Comparison of ENCODE assay signal across 26 cellular contexts in the genomic region with DNA sequence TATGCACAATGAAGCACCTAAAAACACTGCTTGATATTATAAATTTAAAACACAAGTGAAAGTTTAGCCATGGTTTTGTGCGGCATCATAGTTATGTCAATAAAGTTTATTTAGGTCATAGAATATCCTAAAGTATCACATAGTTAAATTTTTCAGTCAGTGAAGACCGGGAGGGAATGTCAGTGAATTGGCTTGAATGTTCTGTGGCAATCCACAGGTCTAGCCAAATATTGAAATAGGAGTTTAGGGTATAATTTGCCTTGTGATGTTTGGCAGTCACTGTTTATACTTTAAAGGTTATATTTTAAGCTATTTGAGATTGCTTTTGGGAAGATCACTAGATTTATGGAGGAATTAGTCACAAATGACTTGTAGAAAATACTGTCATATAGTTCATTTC.
"Had no signal": no experiment of that assay in that cellular context is flagged by ENCODE, and none has a peak within 500 bp of the region (broad histone marks: within the 10 kb centered on the region; RNA-seq: fewer than 3 reads in every experiment).

No MANE protein-coding gene starts in this region.

- H3K36me3 ChIP-seq: brain microvascular endothelial cell had no signal

- H3K4me1 Mint-ChIP-seq: activated naive CD8-positive, alpha-beta T cell treated with anti-CD3 and anti-CD28 coated beads, Interleukin-2, amount 50 U/mL, for 24 hours had no signal

- H3K4me3 ChIP-seq: cardiac muscle cell had no signal

- H3K27ac ChIP-seq: brain microvascular endothelial cell, cardiac muscle cell had no signal

- H3K27me3 ChIP-seq: brain microvascular endothelial cell, cardiac muscle cell had no signal

- ATAC-seq: activated CD8-positive, alpha-beta T cell treated with anti-CD3 and anti-CD28 coated beads, Interleukin-2, amount 10 ng/mL, durations not matched to agents 7 days and 5 days; activated naive CD4-positive, alpha-beta T cell treated with anti-CD3 and anti-CD28 coated beads, Interleukin-2, amount 50 U/mL, for 72 hours; activated naive CD8-positive, alpha-beta T cell treated with anti-CD3 and anti-CD28 coated beads, Interleukin-2, amount 50 U/mL, for 24 hours; T-helper 17 cell; WTC11 had no signal

- H3K27ac Mint-ChIP-seq: activated CD8-positive, alpha-beta T cell treated with anti-CD3 and anti-CD28 coated beads, Interleukin-2, amount 10 ng/mL, durations not matched to agents 7 days and 5 days; activated naive CD4-positive, alpha-beta T cell treated with anti-CD3 and anti-CD28 coated beads, Interleukin-2, amount 50 U/mL, for 72 hours; activated naive CD8-positive, alpha-beta T cell treated with anti-CD3 and anti-CD28 coated beads, Interleukin-2, amount 50 U/mL, for 24 hours; T-helper 17 cell; WTC11 had no signal

- H3K4me3 Mint-ChIP-seq: activated CD8-positive, alpha-beta T cell treated with anti-CD3 and anti-CD28 coated beads, Interleukin-2, amount 10 ng/mL, durations not matched to agents 7 days and 5 days; activated naive CD8-positive, alpha-beta T cell treated with anti-CD3 and anti-CD28 coated beads, Interleukin-2, amount 50 U/mL, for 24 hours; T-helper 17 cell; WTC11 had no signal

- H3K9me3 Mint-ChIP-seq: activated naive CD4-positive, alpha-beta T cell treated with anti-CD3 and anti-CD28 coated beads, Interleukin-2, amount 50 U/mL, for 72 hours; activated naive CD8-positive, alpha-beta T cell treated with anti-CD3 and anti-CD28 coated beads, Interleukin-2, amount 50 U/mL, for 24 hours; WTC11 had no signal

- DNase-seq: activated CD4-positive, alpha-beta T cell treated with anti-CD3 and anti-CD28 coated beads for 48 hours; activated CD4-positive, alpha-beta T cell treated with anti-CD3 and anti-CD28 coated beads, Interleukin-2, amount 50 U/mL, for 4 hours; activated CD4-positive, CD25-positive, alpha-beta regulatory T cell treated with anti-CD3 and anti-CD28 coated beads, Interleukin-2, amount 50 U/mL, for 72 hours; activated CD8-positive, alpha-beta memory T cell treated with anti-CD3 and anti-CD28 coated beads, Interleukin-2, amount 50 U/mL, for 48 hours; activated CD8-positive, alpha-beta T cell treated with anti-CD3 and anti-CD28 coated beads, Interleukin-2, amount 10 ng/mL, durations not matched to agents 7 days and 5 days; activated effector memory CD4-positive, alpha-beta T cell treated with anti-CD3 and anti-CD28 coated beads, Interleukin-2, amount 50 U/mL, for 16 hours; activated naive CD4-positive, alpha-beta T cell treated with Interleukin-2 at 50 U/mL for 16 hours; activated naive CD8-positive, alpha-beta T cell treated with anti-CD3 and anti-CD28 coated beads, Interleukin-2, amount 50 U/mL, for 24 hours; activated T-cell treated with anti-CD3 and anti-CD28 coated beads, Interleukin-2, amount 50 U/mL, for 1 hour; amygdala; brain microvascular endothelial cell; KG1; NCI-H1048; NCI-H146; NCI-H187 treated with DMSO at 0.1 percent for 48 hours; NCI-H2081 treated with DMSO at 0.1 percent for 48 hours; NCI-H2227 treated with DMSO at 0.1 percent for 48 hours; NCI-H526; NCI-H774; NK-92 treated with Interleukin-12 subunit alpha and Interleukin-12 subunit beta, amount 100 ng/mL, for 24 hours; SHP77 treated with DMSO at 0.1 percent for 48 hours; T-helper 17 cell; T-helper 9 cell had no signal

- H3K27me3 Mint-ChIP-seq: activated naive CD8-positive, alpha-beta T cell treated with anti-CD3 and anti-CD28 coated beads, Interleukin-2, amount 50 U/mL, for 24 hours; T-helper 17 cell had no signal
